In the genomic region with DNA sequence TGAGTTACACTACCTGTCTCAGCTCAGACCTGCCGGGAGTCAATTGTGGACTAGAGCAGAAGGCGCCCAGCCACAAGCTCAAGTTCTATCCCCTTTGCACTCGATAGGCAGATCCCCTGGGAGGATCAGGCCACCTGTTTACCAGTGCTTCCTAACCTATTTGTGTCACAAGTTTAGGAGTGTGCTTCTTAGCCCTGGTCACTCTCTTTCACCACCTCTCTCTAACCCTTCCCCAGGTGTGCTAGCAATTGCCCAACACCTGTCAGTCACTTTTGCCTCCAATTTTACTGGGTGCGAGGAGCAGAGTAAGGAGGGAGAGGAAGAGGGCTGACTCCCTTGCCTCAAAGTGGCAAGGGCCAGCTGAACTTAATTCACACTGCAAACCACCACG, we compare ENCODE assay signal across 8 cellular contexts. TPM values are rescaled to one million over a fixed set of nuclear protein-coding genes. Genes with fewer than 3 reads are reported as not detected.
DNase-seq lines count a peak whose midpoint lies in the region; ATAC-seq and TF ChIP-seq lines count a peak whose summit lies in the region.

No MANE protein-coding gene starts in this region.

- peaks cover 2% of the 10 kb centered on the region for H3K4me1 ChIP-seq in ovary (ENCODE audit: insufficient read depth)

- WGBS in ovary, 3 donors: 43 to 53% (median 48%) methylated on average over 5 of the region's 5 CpGs

- ATAC-seq in HG03442 (IDR thresholded peaks at IDR 0.05; ENCODE audit: unreplicated experiment): no peak

- peak overlapping the region; percentile 84 for H3K4me3 ChIP-seq in H7 (ENCODE audit: insufficient read depth, low read depth, low read length)
- peak overlapping the region; percentile 50 for H3K4me3 ChIP-seq in ovary

- no peak for TF ChIP-seq EP300 in ovary (IDR thresholded peaks at IDR 0.05)

- H3K27me3 ChIP-seq in H7 (ENCODE audit: control insufficient read depth, insufficient read depth, low read length) (no peaks in the 10 kb centered on the region), ovary (no peaks in the 10 kb centered on the region)

- H3K9me3 ChIP-seq in ovary: no peaks in the 10 kb centered on the region

- peak overlapping the region; percentile 61 for H3K27ac ChIP-seq in epithelial cell of prostate
- peak overlapping the region; percentile 19 to 84 for H3K27ac ChIP-seq in ovary

- TF ChIP-seq POLR2A in ovary (IDR thresholded peaks at IDR 0.05): no peak

- H3K36me3 ChIP-seq in H7 (replicated peaks; ENCODE audit: control insufficient read depth, insufficient read depth, low read length) (no peaks in the 10 kb centered on the region), ovary (no peaks in the 10 kb centered on the region)

- intact Hi-C loops in ovary (cut with DNase I): no loop called here

- TF ChIP-seq CTCF in ovary (IDR thresholded peaks at IDR 0.05): no peak

- peak; percentile 34 for DNase-seq in COLO668 (lab: John Stamatoyannopoulos, UW; ENCODE audit: unreplicated experiment)
- DNase-seq in H7: peak; percentile 18
- peak; percentile 42 for DNase-seq in RPMI8226
- no peak for DNase-seq in epithelial cell of prostate (ENCODE audit: low read depth, low spot score)
- DNase-seq in ovary: peak in 2 of 5 donors; percentile 23 to 30
- DNase-seq in germinal center (ENCODE audit: low spot score): no peak
- no peak for DNase-seq in AG20443 (ENCODE audit: low spot score)

RNA-seq across cellular contexts. Expression of gene NAA30, which starts 0.7 kb away (rescaled TPM):
- 17.7 TPM in 2 replicates for total RNA-seq in H7 (2014; rRNA removed; shearing (Covaris generic))
- 10 to 100 TPM; 12.5 to 29.4 (median 20.8) TPM for total RNA-seq in ovary
- polyA plus RNA-seq in ovary: 10 to 100 TPM in 1 of 2 donors, 1 to 10 TPM in 1; 9.4 to 16.4 TPM

Comparison
In these comparisons a context has a peak if more than half of its experiments do, and no peak if none do; other contexts are left out.
1. DNase-seq: peak in COLO668 (single experiment), H7 (single experiment) and RPMI8226 (single experiment); none in epithelial cell of prostate (single experiment), germinal center (single experiment) and AG20443 (single experiment).